In genomic region chr6:99589290-99589672, GRCh38 we compare ENCODE assay signal across 9 cellular contexts. TPM values are rescaled to one million over a fixed set of nuclear protein-coding genes. Genes with fewer than 3 reads are reported as not detected.
DNase-seq lines count a peak whose midpoint lies in the region; ATAC-seq and TF ChIP-seq lines count a peak whose summit lies in the region.
"Had no signal": no experiment of that assay in that cellular context is flagged by ENCODE, and none has a peak within 500 bp of the region (broad histone marks: within the 10 kb centered on the region; RNA-seq: fewer than 3 reads in every experiment).

No MANE protein-coding gene starts in this region.

- TF ChIP-seq CTCF in brain microvascular endothelial cell (IDR thresholded peaks at IDR 0.05; ENCODE audit: low read depth, low read length, missing control alignments): no peak
- no peak for TF ChIP-seq CTCF in lower lobe of right lung (IDR thresholded peaks at IDR 0.05)
- no peak for TF ChIP-seq CTCF in vagina (IDR thresholded peaks at IDR 0.05)

- H3K27ac Mint-ChIP-seq in IgD-negative memory B cell: peak overlapping the region in 2 of 3 donors; percentile 0 to 6

- H3K4me3 ChIP-seq in brain microvascular endothelial cell (ENCODE audit: low read depth, low read length) (peak overlapping the region; percentile 42), lower lobe of right lung (peak overlapping the region; percentile 65), vagina (peak overlapping the region; percentile 45 to 55)

- peak overlapping the region; percentile 85 to 95 (median 92) for H3K4me3 Mint-ChIP-seq in IgD-negative memory B cell

- H3K27me3 Mint-ChIP-seq in IgD-negative memory B cell: peaks cover 51% of the 10 kb centered on the region

- H3K9me3 ChIP-seq in lower lobe of right lung (no peaks in the 10 kb centered on the region), vagina (no peaks in the 10 kb centered on the region)

- H3K4me1 ChIP-seq in lower lobe of right lung (peaks cover 39% of the 10 kb centered on the region), vagina (peaks cover 20% of the 10 kb centered on the region)

- ATAC-seq in GM21423 (IDR thresholded peaks at IDR 0.05; ENCODE audit: unreplicated experiment) (peak; percentile 5), lower lobe of right lung (peak; percentile 50 to 54), GM18861 (IDR thresholded peaks at IDR 0.05; ENCODE audit: unreplicated experiment) (no peak)

- intact Hi-C loops in lower lobe of right lung (cut with DNase I) (no loop called here), vagina (cut with DNase I) (loop anchor here (10.0 kb wide), 1 partner anchor 156 kb away; no protein-coding TSS in a partner anchor)

- in situ Hi-C loops in brain microvascular endothelial cell (cut with HindIII; ENCODE audit: low pct_ligation_motif_present, low sequenced_read_pairs): no loop called here

- H3K27ac ChIP-seq in brain microvascular endothelial cell (no peak overlapping the region), lower lobe of right lung (no peak overlapping the region), vagina (no peak overlapping the region)

- peaks cover 0 to 5% (median 0%) of the 10 kb centered on the region in 3 donors for H3K9me3 Mint-ChIP-seq in IgD-negative memory B cell

- peaks cover 8 to 30% (median 21%) of the 10 kb centered on the region in 3 donors for H3K4me1 Mint-ChIP-seq in IgD-negative memory B cell

- DNase-seq in EH (ENCODE audit: low read depth): peak; percentile 20
- no peak for DNase-seq in brain microvascular endothelial cell
- no peak for DNase-seq in lower lobe of right lung
- no peak for DNase-seq in vagina (ENCODE audit: extremely low spot score in 2 of 2)
- no peak for DNase-seq in middle frontal gyrus (ENCODE audit: extremely low spot score, low spot score)

- no peaks in the 10 kb centered on the region for H3K36me3 ChIP-seq in brain microvascular endothelial cell (replicated peaks)
- no peaks in the 10 kb centered on the region for H3K36me3 ChIP-seq in lower lobe of right lung
- no peaks in the 10 kb centered on the region for H3K36me3 ChIP-seq in vagina

- H3K27me3 ChIP-seq in brain microvascular endothelial cell (replicated peaks) (peaks cover 71% of the 10 kb centered on the region), lower lobe of right lung (ENCODE audit: low read depth) (peaks cover 65% of the 10 kb centered on the region), vagina (no peaks in the 10 kb centered on the region)

- TF ChIP-seq POLR2A in vagina (IDR thresholded peaks at IDR 0.05): no peak

- no peaks in the 10 kb centered on the region for H3K36me3 Mint-ChIP-seq in IgD-negative memory B cell

RNA-seq across cellular contexts. Expression of gene PRDM13, which starts 17.4 kb away (rescaled TPM):
- not detected for polyA plus RNA-seq in IgD-negative memory B cell
- total RNA-seq in lower lobe of right lung (not detected), vagina (not detected)
- total RNA-seq: T-helper 1 cell treated with Interleukin-12 subunit alpha and Interleukin-12 subunit beta and Interleukin-4 antibody, amounts not matched to agents 30 ng/mL and 1 ng/mL, for 36 hours had no signal

RNA-seq across cellular contexts. Expression of gene CCNC, which starts 20.8 kb away (rescaled TPM):
- polyA plus RNA-seq in IgD-negative memory B cell: 35.6 TPM
- 41.6 TPM for total RNA-seq in lower lobe of right lung
- total RNA-seq in vagina: 47.4 TPM
